ENCODE assay signal across 1 cellular context in genomic region chr4:110629214-110629754, GRCh38.
TF ChIP-seq lines count a peak whose summit lies in the region.

No MANE protein-coding gene starts in this region.

TF ChIP-seq in H1, 55 proteins besides CTCF, POLR2A, EP300 and RAD21:
- TF ChIP-seq GABPA (IDR thresholded peaks at IDR 0.05; ENCODE audit: borderline replicate concordance, insufficient read depth, low read length): no peak
- TF ChIP-seq MAX (IDR thresholded peaks at IDR 0.05): peak; percentile 54; the same call in 1 of the 2 replicates
- peak; percentile 93 for TF ChIP-seq EZH2 (IDR thresholded peaks at IDR 0.05; ENCODE audit: low read depth, low read length, severe bottlenecking)
- TF ChIP-seq SIN3A (conservative IDR thresholded peaks at IDR 0.05 in 1 of 2, IDR thresholded peaks at IDR 0.05 in 1 of 2; ENCODE audit: low read depth in 1 of 2, low read length in 2 of 2): no peak
- peak; percentile 33 for TF ChIP-seq ASH2L (IDR thresholded peaks at IDR 0.05; ENCODE audit: low read length)
- no peak for TF ChIP-seq SIRT6 (IDR thresholded peaks at IDR 0.05; ENCODE audit: low read length)
- peak; percentile 86 for TF ChIP-seq RNF2 (IDR thresholded peaks at IDR 0.05; ENCODE audit: borderline replicate concordance, low read depth, low read length, missing control alignments, poor library complexity, severe bottlenecking)
- 0 out of 2 replicates have a peak, but pooled peaks have one; percentile 53 for TF ChIP-seq CBX8 (IDR thresholded peaks at IDR 0.05; ENCODE audit: borderline replicate concordance, low read depth, low read length)
- no peak for TF ChIP-seq MAFK (IDR thresholded peaks at IDR 0.05; ENCODE audit: low read depth, low read length)
- no peak for TF ChIP-seq JUN (IDR thresholded peaks at IDR 0.05; ENCODE audit: low read depth, low read length)
- TF ChIP-seq CHD7 (IDR thresholded peaks at IDR 0.05; ENCODE audit: insufficient replicate concordance, low read length): no peak
- peak; percentile 92 for TF ChIP-seq SUZ12 (IDR thresholded peaks at IDR 0.05; ENCODE audit: low read length)
- no peak for TF ChIP-seq TEAD4 (IDR thresholded peaks at IDR 0.05; ENCODE audit: low read depth, low read length)
- TF ChIP-seq HDAC6 (IDR thresholded peaks at IDR 0.05; ENCODE audit: low read depth, low read length): no peak
- no peak for TF ChIP-seq YY1 (IDR thresholded peaks at IDR 0.05; ENCODE audit: low read depth, low read length)
- TF ChIP-seq CHD1 (IDR thresholded peaks at IDR 0.05; ENCODE audit: low read depth, low read length): no peak
- 0 out of 2 replicates have a peak, but pooled peaks have one; percentile 52 for TF ChIP-seq E2F6 (IDR thresholded peaks at IDR 0.05)
- no peak for TF ChIP-seq SP1 (IDR thresholded peaks at IDR 0.05; ENCODE audit: low read depth, low read length)
- no peak for TF ChIP-seq SP4 (IDR thresholded peaks at IDR 0.05; ENCODE audit: low read length)
- TF ChIP-seq CREB1 (IDR thresholded peaks at IDR 0.05): no peak
- TF ChIP-seq RBBP5 (IDR thresholded peaks at IDR 0.05; ENCODE audit: borderline replicate concordance, low read depth, low read length): no peak
- no peak for TF ChIP-seq KDM5A (IDR thresholded peaks at IDR 0.05; ENCODE audit: low read length)
TF ChIP-seq in H1: peak in this region for 7.
